10 cellular contexts compared by ENCODE assay signal in the genomic region with DNA sequence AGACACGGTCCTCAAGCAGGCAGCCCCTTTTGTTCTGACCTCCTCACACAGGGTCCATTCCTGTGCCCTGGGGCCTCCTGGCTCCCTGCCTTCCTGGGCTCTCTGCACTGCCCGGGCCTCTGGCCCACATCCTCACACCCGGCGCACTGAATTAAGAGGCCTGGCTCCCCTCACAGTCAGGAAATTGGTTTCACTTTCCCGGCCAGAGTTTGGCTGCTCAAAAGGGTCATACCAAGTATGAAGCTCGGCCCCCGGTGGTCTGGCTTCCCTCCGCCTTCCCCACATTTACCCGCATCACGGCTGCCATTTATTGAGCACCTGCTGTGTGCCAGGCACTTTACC.
A peak's percentile ranks its signal among the peaks of the same experiment; 100 is the strongest.
DNase-seq lines count a peak whose midpoint lies in the region; ATAC-seq, FAIRE-seq and TF ChIP-seq lines count a peak whose summit lies in the region.
"Had no signal": no experiment of that assay in that cellular context is flagged by ENCODE, and none has a peak within 500 bp of the region (broad histone marks: within the 10 kb centered on the region; RNA-seq: fewer than 3 reads in every experiment).

No MANE protein-coding gene starts in this region.

- no peaks in the 10 kb centered on the region for H3K9me3 Mint-ChIP-seq in activated naive CD8-positive, alpha-beta T cell (ENCODE audit: low read depth)
- H3K9me3 Mint-ChIP-seq in activated naive CD8-positive, alpha-beta T cell treated with anti-CD3 and anti-CD28 coated beads, Interleukin-2, amount 50 U/mL, for 24 hours = no peaks in the 10 kb centered on the region
- H3K9me3 Mint-ChIP-seq in naive thymus-derived CD4-positive, alpha-beta T cell = no peaks in the 10 kb centered on the region

- no peak for ATAC-seq in activated naive CD8-positive, alpha-beta T cell treated with anti-CD3 and anti-CD28 coated beads, Interleukin-2, amount 50 U/mL, for 24 hours
- ATAC-seq in naive thymus-derived CD4-positive, alpha-beta T cell = no peak
- no peak for ATAC-seq in HG02870 (IDR thresholded peaks at IDR 0.05; ENCODE audit: unreplicated experiment)

- no peaks in the 10 kb centered on the region for H3K9me3 ChIP-seq in naive thymus-derived CD4-positive, alpha-beta T cell (ENCODE audit: control insufficient read depth in 2 of 3, low read length in 3 of 3)
- H3K9me3 ChIP-seq in vagina = no peaks in the 10 kb centered on the region

- no peak for TF ChIP-seq POLR2A in vagina (IDR thresholded peaks at IDR 0.05)

- POLR2A ChIA-PET in naive thymus-derived CD4-positive, alpha-beta T cell (lab: Charles Lee) = no interaction called here

- CTCF ChIA-PET in naive thymus-derived CD4-positive, alpha-beta T cell (lab: Charles Lee) = no interaction called here

- H3K4me1 ChIP-seq in naive thymus-derived CD4-positive, alpha-beta T cell (ENCODE audit: control insufficient read depth in 2 of 2, insufficient read depth in 2 of 2, low read length in 2 of 2) = peaks cover 4 to 9% of the 10 kb centered on the region in 2 donors
- peaks cover 60% of the 10 kb centered on the region for H3K4me1 ChIP-seq in vagina

- H3K36me3 ChIP-seq in naive thymus-derived CD4-positive, alpha-beta T cell (ENCODE audit: control insufficient read depth in 2 of 3, insufficient read depth in 3 of 3, low read length in 3 of 3) = no peaks in the 10 kb centered on the region
- H3K36me3 ChIP-seq in vagina = no peaks in the 10 kb centered on the region

- no peak overlapping the region for H3K27ac Mint-ChIP-seq in activated naive CD8-positive, alpha-beta T cell
- no peak overlapping the region for H3K27ac Mint-ChIP-seq in activated naive CD8-positive, alpha-beta T cell treated with anti-CD3 and anti-CD28 coated beads, Interleukin-2, amount 50 U/mL, for 24 hours
- H3K27ac Mint-ChIP-seq in naive thymus-derived CD4-positive, alpha-beta T cell = peak overlapping the region in 5 of 9 donors; percentile 25 to 72 (median 36)

- H3K27me3 ChIP-seq in naive thymus-derived CD4-positive, alpha-beta T cell (ENCODE audit: control insufficient read depth in 2 of 2, insufficient read depth in 2 of 2, low read length in 2 of 2) = no peaks in the 10 kb centered on the region
- no peaks in the 10 kb centered on the region for H3K27me3 ChIP-seq in vagina

- intact Hi-C loops in naive thymus-derived CD4-positive, alpha-beta T cell (cut with micrococcal nuclease) = no loop called here
- intact Hi-C loops in vagina (cut with DNase I) = loop anchor here (5.0 kb wide), 1 partner anchor 609 kb away; a partner anchor contains a TSS

- H3K4me3 ChIP-seq in naive thymus-derived CD4-positive, alpha-beta T cell (ENCODE audit: low read length) = no peak overlapping the region
- no peak overlapping the region for H3K4me3 ChIP-seq in vagina

- no peak for FAIRE-seq in D721Med (lab: Jason Lieb, UNC)

- H3K4me1 Mint-ChIP-seq in activated naive CD8-positive, alpha-beta T cell (ENCODE audit: low read depth) = peaks cover 9% of the 10 kb centered on the region
- peaks cover 20% of the 10 kb centered on the region for H3K4me1 Mint-ChIP-seq in activated naive CD8-positive, alpha-beta T cell treated with anti-CD3 and anti-CD28 coated beads, Interleukin-2, amount 50 U/mL, for 24 hours
- peaks cover 0 to 12% (median 6%) of the 10 kb centered on the region in 7 donors for H3K4me1 Mint-ChIP-seq in naive thymus-derived CD4-positive, alpha-beta T cell

- no peaks in the 10 kb centered on the region for H3K36me3 Mint-ChIP-seq in activated naive CD8-positive, alpha-beta T cell
- H3K36me3 Mint-ChIP-seq in activated naive CD8-positive, alpha-beta T cell treated with anti-CD3 and anti-CD28 coated beads, Interleukin-2, amount 50 U/mL, for 24 hours (ENCODE audit: low read depth) = peaks cover 3% of the 10 kb centered on the region
- peaks cover 0 to 4% (median 0%) of the 10 kb centered on the region in 5 donors for H3K36me3 Mint-ChIP-seq in naive thymus-derived CD4-positive, alpha-beta T cell

- H3K27ac ChIP-seq in naive thymus-derived CD4-positive, alpha-beta T cell (ENCODE audit: low read depth, low read length) = no peak overlapping the region
- H3K27ac ChIP-seq in vagina = peak overlapping the region; percentile 97

- TF ChIP-seq CTCF in vagina (IDR thresholded peaks at IDR 0.05) (no peak), D721Med (IDR thresholded peaks at IDR 0.05; ENCODE audit: insufficient read depth, missing control alignments) (no peak)

- peaks cover 2% of the 10 kb centered on the region for H3K27me3 Mint-ChIP-seq in activated naive CD8-positive, alpha-beta T cell
- H3K27me3 Mint-ChIP-seq in activated naive CD8-positive, alpha-beta T cell treated with anti-CD3 and anti-CD28 coated beads, Interleukin-2, amount 50 U/mL, for 24 hours = peaks cover 7% of the 10 kb centered on the region
- H3K27me3 Mint-ChIP-seq in naive thymus-derived CD4-positive, alpha-beta T cell = no peaks in the 10 kb centered on the region

- H3K4me3 Mint-ChIP-seq in activated naive CD8-positive, alpha-beta T cell = peak overlapping the region; percentile 44
- no peak overlapping the region for H3K4me3 Mint-ChIP-seq in activated naive CD8-positive, alpha-beta T cell treated with anti-CD3 and anti-CD28 coated beads, Interleukin-2, amount 50 U/mL, for 24 hours
- peak overlapping the region in 8 of 10 donors; percentile 23 to 83 (median 72) for H3K4me3 Mint-ChIP-seq in naive thymus-derived CD4-positive, alpha-beta T cell

- no peak for DNase-seq in activated naive CD8-positive, alpha-beta T cell treated with anti-CD3 and anti-CD28 coated beads, Interleukin-2, amount 50 U/mL, for 24 hours
- DNase-seq in fibroblast of the conjunctiva (ENCODE audit: low read depth) (peak; percentile 23), vagina (ENCODE audit: extremely low spot score in 2 of 2) (no peak), D721Med (ENCODE audit: insufficient read length, low spot score) (no peak), T1000 (lab: John Stamatoyannopoulos, UW) (no peak)
- DNase-seq in naive thymus-derived CD4-positive, alpha-beta T cell = no peak
- DNase-seq: activated CD4-positive, alpha-beta T cell treated with anti-CD3 and anti-CD28 coated beads for 48 hours; NCI-H69 had no signal

Comparison
In these comparisons a context has a peak if more than half of its experiments do, and no peak if none do; other contexts are left out.
1. H3K27ac Mint-ChIP-seq: peak in naive thymus-derived CD4-positive, alpha-beta T cell (5 of 9); none in activated naive CD8-positive, alpha-beta T cell (single experiment) and activated naive CD8-positive, alpha-beta T cell treated with anti-CD3 and anti-CD28 coated beads, Interleukin-2, amount 50 U/mL, for 24 hours (single experiment).